8 cellular contexts compared by ENCODE assay signal in the genomic region with DNA sequence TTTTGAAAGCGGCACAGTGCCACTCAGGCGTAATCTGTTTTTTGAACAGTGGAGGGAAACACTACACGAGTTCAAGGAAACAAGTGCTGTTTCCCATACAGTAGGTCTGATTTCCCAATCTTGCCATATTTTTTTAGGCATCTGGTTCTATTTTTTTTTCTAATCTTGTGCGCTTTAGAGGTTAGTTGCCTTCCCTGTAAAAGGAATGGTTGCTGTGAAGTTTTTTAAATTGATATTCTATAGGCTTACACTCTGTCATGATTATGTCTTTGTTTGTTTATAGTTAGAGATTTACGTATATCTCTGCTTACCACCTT. TPM values are rescaled to one million over a fixed set of nuclear protein-coding genes. Genes with fewer than 3 reads are reported as not detected.
A peak's percentile ranks its signal among the peaks of the same experiment; 100 is the strongest.
DNase-seq lines count a peak whose midpoint lies in the region; ATAC-seq and TF ChIP-seq lines count a peak whose summit lies in the region.

No MANE protein-coding gene starts in this region.

- no peaks in the 10 kb centered on the region for H3K27me3 ChIP-seq in brain microvascular endothelial cell (replicated peaks)
- H3K27me3 ChIP-seq in mesendoderm (ENCODE audit: insufficient read depth, low read length, poor library complexity) = no peaks in the 10 kb centered on the region

- H3K18ac ChIP-seq in mesendoderm (ENCODE audit: low read length) = no peak overlapping the region

- H3K79me1 ChIP-seq in mesendoderm (ENCODE audit: low read length) = no peaks in the 10 kb centered on the region

- H3K4me2 ChIP-seq in mesendoderm (ENCODE audit: low read length) = peak overlapping the region; percentile 86

- H3K27ac ChIP-seq in brain microvascular endothelial cell = peak overlapping the region; percentile 86
- H3K27ac ChIP-seq in mesendoderm (ENCODE audit: low read depth, low read length) = no peak overlapping the region
- no peak overlapping the region for H3K27ac ChIP-seq in urinary bladder (ENCODE audit: low read depth)

- peak overlapping the region; percentile 99 for H3K4me3 Mint-ChIP-seq in activated naive CD4-positive, alpha-beta T cell treated with anti-CD3 and anti-CD28 coated beads, Interleukin-2, amount 50 U/mL, for 24 hours

- no peak overlapping the region for H4K5ac ChIP-seq in mesendoderm (ENCODE audit: low read length)

- H2AK5ac ChIP-seq in mesendoderm (ENCODE audit: low read length) = peak overlapping the region; percentile 68

- H3K56ac ChIP-seq in mesendoderm (ENCODE audit: low read length) = peak overlapping the region; percentile 87

- no CpG with 5 or more reads among the region's 5 CpGs for WGBS in mesendoderm (ENCODE audit: extremely low coverage, insufficient coverage, low lambda C conversion rate)
- WGBS in urinary bladder = 3% methylated on average over 5 of the region's 5 CpGs

- H3K4me1 ChIP-seq in mesendoderm (ENCODE audit: control insufficient read depth, low read depth, low read length) (no peaks in the 10 kb centered on the region), urinary bladder (ENCODE audit: insufficient read depth) (no peaks in the 10 kb centered on the region)

- H3K27me3 Mint-ChIP-seq in activated naive CD4-positive, alpha-beta T cell treated with anti-CD3 and anti-CD28 coated beads, Interleukin-2, amount 50 U/mL, for 24 hours = no peaks in the 10 kb centered on the region

- peak overlapping the region; percentile 84 for H3K9ac ChIP-seq in mesendoderm (ENCODE audit: low read length)

- no peaks in the 10 kb centered on the region for H3K9me3 Mint-ChIP-seq in activated naive CD4-positive, alpha-beta T cell treated with anti-CD3 and anti-CD28 coated beads, Interleukin-2, amount 50 U/mL, for 24 hours

- H3K23ac ChIP-seq in mesendoderm (ENCODE audit: low read length) = no peak overlapping the region

- H3K36me3 Mint-ChIP-seq in activated naive CD4-positive, alpha-beta T cell treated with anti-CD3 and anti-CD28 coated beads, Interleukin-2, amount 50 U/mL, for 24 hours = peaks cover 5% of the 10 kb centered on the region

- H3K79me2 ChIP-seq in mesendoderm (ENCODE audit: control insufficient read depth, insufficient read depth, low read length) = peaks cover 58% of the 10 kb centered on the region

- no peak overlapping the region for H2BK5ac ChIP-seq in mesendoderm (ENCODE audit: low read length)

- no peak for ATAC-seq in GM18870 (IDR thresholded peaks at IDR 0.05; ENCODE audit: unreplicated experiment)

- H2BK120ac ChIP-seq in mesendoderm (ENCODE audit: low read depth, low read length) = no peak overlapping the region

- H4K8ac ChIP-seq in mesendoderm (ENCODE audit: low read depth, low read length) = no peak overlapping the region

- no peak for TF ChIP-seq CTCF in brain microvascular endothelial cell (IDR thresholded peaks at IDR 0.05; ENCODE audit: low read depth, low read length, missing control alignments)

- in situ Hi-C loops in brain microvascular endothelial cell (cut with HindIII; ENCODE audit: low pct_ligation_motif_present, low sequenced_read_pairs) = no loop called here

- no peak for DNase-seq in activated naive CD4-positive, alpha-beta T cell (lab: John Stamatoyannopoulos, UW)
- DNase-seq in brain microvascular endothelial cell (no peak), mesendoderm (no peak), kidney glomerular epithelial cell (lab: John Stamatoyannopoulos, UW) (no peak)
- no peak for DNase-seq in stimulated activated naive CD4-positive, alpha-beta T cell treated with Interleukin-2 at 50 U/mL for 16 hours (lab: John Stamatoyannopoulos, UW)

- peak overlapping the region; percentile 92 for H3K27ac Mint-ChIP-seq in activated naive CD4-positive, alpha-beta T cell treated with anti-CD3 and anti-CD28 coated beads, Interleukin-2, amount 50 U/mL, for 24 hours

- H3K36me3 ChIP-seq in brain microvascular endothelial cell (replicated peaks) = no peaks in the 10 kb centered on the region
- no peaks in the 10 kb centered on the region for H3K36me3 ChIP-seq in mesendoderm (ENCODE audit: control insufficient read depth, insufficient read depth, low read length)
- H3K36me3 ChIP-seq in urinary bladder (ENCODE audit: insufficient read depth) = no peaks in the 10 kb centered on the region

- peaks cover 32% of the 10 kb centered on the region for H3K4me1 Mint-ChIP-seq in activated naive CD4-positive, alpha-beta T cell treated with anti-CD3 and anti-CD28 coated beads, Interleukin-2, amount 50 U/mL, for 24 hours

- H2BK15ac ChIP-seq in mesendoderm (replicated peaks; ENCODE audit: low read depth) = no peak overlapping the region

- H3K4me3 ChIP-seq in brain microvascular endothelial cell (ENCODE audit: low read depth, low read length) = peak overlapping the region; percentile 99
- H3K4me3 ChIP-seq in mesendoderm (ENCODE audit: low read length) = peak overlapping the region; percentile 95
- H3K4me3 ChIP-seq in urinary bladder (ENCODE audit: low read depth, low read length) = peak overlapping the region; percentile 84

- H3K4ac ChIP-seq in mesendoderm (ENCODE audit: low read depth, low read length) = no peak overlapping the region

RNA-seq across cellular contexts. Expression of gene NASP, which starts 1.2 kb away (rescaled TPM):
- polyA plus RNA-seq in mesendoderm (2013, experiment 1 of 2) = 457 TPM
- polyA plus RNA-seq in mesendoderm (2013, experiment 2 of 2) = 446 TPM
- total RNA-seq in urinary bladder = 76.0 TPM
- 115 TPM for polyA plus RNA-seq in urinary bladder

RNA-seq across cellular contexts. Expression of gene AKR1A1, which starts 34.4 kb away (rescaled TPM):
- polyA plus RNA-seq in mesendoderm (2013, experiment 1 of 2) = 169 TPM
- polyA plus RNA-seq in mesendoderm (2013, experiment 2 of 2) = 177 TPM
- total RNA-seq in urinary bladder = 76.1 TPM
- 101 TPM for polyA plus RNA-seq in urinary bladder

RNA-seq across cellular contexts. Expression of gene CCDC17, which starts 38.8 kb away (rescaled TPM):
- polyA plus RNA-seq in mesendoderm (2013, experiment 1 of 2) = 0.94 TPM
- polyA plus RNA-seq in mesendoderm (2013, experiment 2 of 2) = 0.63 TPM
- total RNA-seq in urinary bladder = 0.85 TPM
- polyA plus RNA-seq in urinary bladder = 0.54 TPM
